31 cellular contexts compared by ENCODE assay signal in the genomic region with DNA sequence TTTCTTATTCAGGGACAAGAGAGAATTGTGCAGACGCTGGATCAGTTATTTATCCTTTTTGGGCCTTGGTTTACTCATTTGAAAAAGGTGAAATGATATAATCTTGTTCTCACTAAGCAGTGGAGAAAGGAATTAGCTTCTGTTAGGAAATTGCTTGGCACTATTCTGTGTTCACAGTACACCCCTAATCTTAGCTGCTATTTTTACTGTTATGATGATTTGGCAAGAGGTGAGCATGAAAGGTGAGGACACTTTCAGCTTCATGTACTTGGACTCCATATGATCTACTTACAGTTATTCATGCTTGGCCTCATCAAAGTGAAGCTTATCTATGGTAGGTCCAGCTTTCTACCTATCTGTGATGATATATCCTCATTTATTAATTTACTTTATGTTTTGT.
"Had no signal": no experiment of that assay in that cellular context is flagged by ENCODE, and none has a peak within 500 bp of the region (broad histone marks: within the 10 kb centered on the region; RNA-seq: fewer than 3 reads in every experiment).

No MANE protein-coding gene starts in this region.

- H3K4me3 Mint-ChIP-seq: activated B cell treated with CpG ODN at 0.5 μM for 24 hours; activated CD8-positive, alpha-beta T cell treated with anti-CD3 and anti-CD28 coated beads for 36 hours; activated naive CD4-positive, alpha-beta T cell treated with anti-CD3 and anti-CD28 coated beads, Interleukin-2, amount 10 ng/mL, durations not matched to agents 7 days and 5 days; activated naive CD8-positive, alpha-beta T cell treated with anti-CD3 and anti-CD28 coated beads, Interleukin-2, amount 10 ng/mL, durations not matched to agents 7 days and 5 days; activated T-cell treated with anti-CD3 and anti-CD28 coated beads, Interleukin-2, amount 50 U/mL, for 4 hours; activated T-helper 17 cell treated with anti-CD3 and anti-CD28 coated beads, Interleukin-2, amount 50 U/mL, for 72 hours; brain; central memory CD8-positive, alpha-beta T cell; dendritic cell treated with granulocyte-macrophage colony-stimulating factor and Interleukin-4, amounts not matched to agents 40 ng/mL and 50 ng/mL, for 4 days; endodermal cell; T-helper 17 cell; T-helper 2 cell treated with Interferon-gamma antibody and Interleukin-4, amounts not matched to agents 5 μg/mL and 100 μg/mL, for 36 hours had no signal

- DNase-seq: activated B cell treated with CpG ODN at 0.5 μM for 24 hours; activated CD4-positive, alpha-beta T cell treated with anti-CD3 and anti-CD28 coated beads for 48 hours; activated CD4-positive, alpha-beta T cell treated with anti-CD3 and anti-CD28 coated beads, Interleukin-2, amount 50 U/mL, for 1 hour; activated CD4-positive, alpha-beta T cell treated with anti-CD3 and anti-CD28 coated beads, Interleukin-2, amount 50 U/mL, for 48 hours; activated CD8-positive, alpha-beta memory T cell treated with anti-CD3 and anti-CD28 coated beads for 24 hours; activated CD8-positive, alpha-beta T cell treated with anti-CD3 and anti-CD28 coated beads for 36 hours; activated effector memory CD4-positive, alpha-beta T cell treated with Interleukin-2 at 50 U/mL for 16 hours; activated naive CD4-positive, alpha-beta T cell treated with anti-CD3 and anti-CD28 coated beads, Interleukin-2, amount 10 ng/mL, durations not matched to agents 7 days and 5 days; activated naive CD8-positive, alpha-beta T cell treated with anti-CD3 and anti-CD28 coated beads, Interleukin-2, amount 10 ng/mL, durations not matched to agents 7 days and 5 days; activated T-cell treated with anti-CD3 and anti-CD28 coated beads, Interleukin-2, amount 50 U/mL, for 4 hours; dorsolateral prefrontal cortex; effector memory CD4-positive, alpha-beta T cell; endodermal cell; foreskin fibroblast; gastrocnemius medialis; T-helper 1 cell; T-helper 17 cell; T1000; WERI-Rb-1 had no signal

- H3K27me3 Mint-ChIP-seq: activated B cell treated with CpG ODN at 0.5 μM for 24 hours; activated CD8-positive, alpha-beta T cell treated with anti-CD3 and anti-CD28 coated beads for 36 hours; activated naive CD4-positive, alpha-beta T cell treated with anti-CD3 and anti-CD28 coated beads, Interleukin-2, amount 10 ng/mL, durations not matched to agents 7 days and 5 days; activated naive CD8-positive, alpha-beta T cell treated with anti-CD3 and anti-CD28 coated beads, Interleukin-2, amount 10 ng/mL, durations not matched to agents 7 days and 5 days; central memory CD8-positive, alpha-beta T cell; T-helper 17 cell had no signal

- H3K9me3 ChIP-seq: gastrocnemius medialis had no signal

- H3K9me3 Mint-ChIP-seq: activated B cell treated with CpG ODN at 0.5 μM for 24 hours; activated CD8-positive, alpha-beta T cell treated with anti-CD3 and anti-CD28 coated beads for 36 hours; activated naive CD4-positive, alpha-beta T cell treated with anti-CD3 and anti-CD28 coated beads, Interleukin-2, amount 50 U/mL, for 72 hours; activated naive CD8-positive, alpha-beta T cell treated with anti-CD3 and anti-CD28 coated beads, Interleukin-2, amount 10 ng/mL, durations not matched to agents 7 days and 5 days; activated T-cell treated with anti-CD3 and anti-CD28 coated beads, Interleukin-2, amount 50 U/mL, for 4 hours; T-helper 2 cell treated with Interferon-gamma antibody and Interleukin-4, amounts not matched to agents 5 μg/mL and 100 μg/mL, for 36 hours had no signal

- ATAC-seq: activated CD4-positive, CD25-positive, alpha-beta regulatory T cell treated with anti-CD3 and anti-CD28 coated beads, Interleukin-2, amount 50 U/mL, for 24 hours; activated CD8-positive, alpha-beta T cell treated with anti-CD3 and anti-CD28 coated beads for 36 hours; activated naive CD4-positive, alpha-beta T cell treated with anti-CD3 and anti-CD28 coated beads, Interleukin-2, amount 50 U/mL, for 72 hours; activated T-cell treated with anti-CD3 and anti-CD28 coated beads, Interleukin-2, amount 50 U/mL, for 4 hours; activated T-helper 17 cell treated with anti-CD3 and anti-CD28 coated beads, Interleukin-2, amount 50 U/mL, for 72 hours; esophagus mucosa; T-helper 17 cell had no signal

- H3K4me3 ChIP-seq: ascending aorta, breast epithelium, cardiac muscle cell, coronary artery, dorsolateral prefrontal cortex, gastrocnemius medialis had no signal

- H3K27ac ChIP-seq: ascending aorta, breast epithelium, cardiac muscle cell, coronary artery, dorsolateral prefrontal cortex, gastrocnemius medialis, WERI-Rb-1 had no signal

- H3K36me3 Mint-ChIP-seq: activated naive CD4-positive, alpha-beta T cell treated with anti-CD3 and anti-CD28 coated beads, Interleukin-2, amount 10 ng/mL, durations not matched to agents 7 days and 5 days; activated naive CD4-positive, alpha-beta T cell treated with anti-CD3 and anti-CD28 coated beads, Interleukin-2, amount 50 U/mL, for 72 hours; activated naive CD8-positive, alpha-beta T cell treated with anti-CD3 and anti-CD28 coated beads, Interleukin-2, amount 10 ng/mL, durations not matched to agents 7 days and 5 days had no signal

- H3K4me1 Mint-ChIP-seq: activated B cell treated with CpG ODN at 0.5 μM for 24 hours; activated naive CD4-positive, alpha-beta T cell treated with anti-CD3 and anti-CD28 coated beads, Interleukin-2, amount 10 ng/mL, durations not matched to agents 7 days and 5 days; activated naive CD8-positive, alpha-beta T cell treated with anti-CD3 and anti-CD28 coated beads, Interleukin-2, amount 10 ng/mL, durations not matched to agents 7 days and 5 days; activated T-helper 17 cell treated with anti-CD3 and anti-CD28 coated beads, Interleukin-2, amount 50 U/mL, for 72 hours; brain; central memory CD8-positive, alpha-beta T cell; T-helper 17 cell had no signal

- H3K36me3 ChIP-seq: ascending aorta, breast epithelium, cardiac muscle cell, gastrocnemius medialis, WERI-Rb-1 had no signal

- H3K4me1 ChIP-seq: ascending aorta, breast epithelium had no signal

- H3K27ac Mint-ChIP-seq: activated B cell treated with CpG ODN at 0.5 μM for 24 hours; activated CD8-positive, alpha-beta T cell treated with anti-CD3 and anti-CD28 coated beads for 36 hours; activated naive CD4-positive, alpha-beta T cell treated with anti-CD3 and anti-CD28 coated beads, Interleukin-2, amount 10 ng/mL, durations not matched to agents 7 days and 5 days; activated naive CD4-positive, alpha-beta T cell treated with anti-CD3 and anti-CD28 coated beads, Interleukin-2, amount 50 U/mL, for 72 hours; activated naive CD8-positive, alpha-beta T cell treated with anti-CD3 and anti-CD28 coated beads, Interleukin-2, amount 10 ng/mL, durations not matched to agents 7 days and 5 days; activated T-helper 17 cell treated with anti-CD3 and anti-CD28 coated beads, Interleukin-2, amount 50 U/mL, for 72 hours; dendritic cell treated with granulocyte-macrophage colony-stimulating factor and Interleukin-4, amounts not matched to agents 40 ng/mL and 50 ng/mL, for 4 days; endodermal cell; T-helper 17 cell; T-helper 2 cell treated with Interferon-gamma antibody and Interleukin-4, amounts not matched to agents 5 μg/mL and 100 μg/mL, for 36 hours had no signal

- H3K27me3 ChIP-seq: ascending aorta, breast epithelium, cardiac muscle cell, gastrocnemius medialis had no signal
